ENCODE assay signal across 8 cellular contexts in the genomic region with DNA sequence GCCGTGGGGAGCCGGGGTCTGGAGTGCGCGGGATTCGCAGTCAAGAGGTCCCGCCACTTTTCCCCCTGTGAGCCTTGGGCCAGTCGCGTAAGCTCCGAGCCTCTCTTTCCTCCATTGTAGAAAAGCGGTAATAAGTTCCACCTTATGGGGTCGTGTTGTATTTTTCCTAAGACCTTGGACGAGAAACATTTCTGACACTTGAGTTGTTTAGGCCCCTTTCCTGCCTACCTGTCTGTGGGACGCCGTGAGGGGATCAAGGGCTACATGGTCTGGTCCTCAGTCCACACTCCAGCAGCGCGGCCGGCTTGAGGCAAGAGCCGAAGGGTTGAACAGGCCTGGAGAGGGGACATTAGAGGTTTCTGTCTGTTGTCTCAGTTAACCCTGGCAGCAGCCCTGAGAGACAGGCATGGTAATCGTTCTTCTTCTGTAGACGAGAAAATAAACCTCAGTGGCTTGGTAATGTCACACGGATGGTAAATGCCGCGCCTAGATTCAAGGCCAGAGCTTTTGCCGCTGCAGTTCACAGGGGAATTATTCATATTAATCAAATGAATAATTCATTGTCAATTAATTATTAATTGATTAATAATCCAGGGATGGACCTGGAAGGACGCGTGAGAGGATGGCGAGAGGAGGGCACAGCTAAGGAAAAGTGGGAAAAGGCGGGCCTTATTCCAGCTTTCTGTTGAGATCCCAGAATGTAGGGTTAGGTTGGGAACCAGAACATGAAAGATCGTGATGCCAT. TPM values are rescaled to one million over a fixed set of nuclear protein-coding genes. Genes with fewer than 3 reads are reported as not detected.
DNase-seq lines count a peak whose midpoint lies in the region; ATAC-seq and TF ChIP-seq lines count a peak whose summit lies in the region.

No MANE protein-coding gene starts in this region.

- peaks cover 5% of the 10 kb centered on the region for H3K79me1 ChIP-seq in H9 (ENCODE audit: insufficient read depth, low read depth, low read length, poor library complexity, severe bottlenecking)

- H4K8ac ChIP-seq in H9 (replicated peaks; ENCODE audit: insufficient read length, low read depth, low read length): no peak overlapping the region

- no peaks in the 10 kb centered on the region for H3K27me3 ChIP-seq in CD8-positive, alpha-beta memory T cell (ENCODE audit: insufficient read depth, low read length, poor library complexity, severe bottlenecking)
- H3K27me3 ChIP-seq in H9 (ENCODE audit: insufficient read depth, low read length): no peaks in the 10 kb centered on the region
- H3K27me3 ChIP-seq in SJCRH30: no peaks in the 10 kb centered on the region
- H3K27me3 ChIP-seq in fibroblast of lung (ENCODE audit: control insufficient read depth, insufficient read depth, low read length): no peaks in the 10 kb centered on the region

- CTCF ChIA-PET in CD8-positive, alpha-beta memory T cell (lab: Charles Lee): interaction anchor here (1.3 to 2.2 kb wide), 5 partner anchors 21 to 518 kb away, joined by 3 to 12 read pairs (median 6); a partner anchor contains a TSS

- no peak for TF ChIP-seq CTCF in H9 (conservative IDR thresholded peaks at IDR 0.05)
- no peak for TF ChIP-seq CTCF in fibroblast of lung (conservative IDR thresholded peaks at IDR 0.05 in 1 of 2, IDR thresholded peaks at IDR 0.05 in 1 of 2; ENCODE audit: low read depth in 1 of 2, low read length in 2 of 2)
- TF ChIP-seq CTCF in retinal pigment epithelial cell (conservative IDR thresholded peaks at IDR 0.05; ENCODE audit: low read depth, low read length): no peak
- TF ChIP-seq CTCF in GM13977 (IDR thresholded peaks at IDR 0.05; ENCODE audit: extremely low read depth, insufficient read depth, missing control alignments): no peak

- H2BK15ac ChIP-seq in H9 (ENCODE audit: low read depth, low read length): no peak overlapping the region

- H3K18ac ChIP-seq in H9 (ENCODE audit: insufficient read length, low read depth, low read length): peak overlapping the region; percentile 50

- H3K23ac ChIP-seq in H9 (ENCODE audit: insufficient read length, low read depth, low read length): no peak overlapping the region

- peaks cover 28% of the 10 kb centered on the region for H3K36me3 ChIP-seq in CD8-positive, alpha-beta memory T cell (ENCODE audit: insufficient read depth, low read length)
- H3K36me3 ChIP-seq in SJCRH30 (peaks cover 29% of the 10 kb centered on the region), fibroblast of lung (ENCODE audit: control insufficient read depth, insufficient read depth, low read length) (peaks cover 12% of the 10 kb centered on the region)

- POLR2A ChIA-PET in CD8-positive, alpha-beta memory T cell (lab: Charles Lee): interaction anchor here (0.6 to 2.9 kb wide), 2 partner anchors 175 to 880 kb away, joined by 4 to 8 read pairs; a partner anchor contains a TSS

- no peak overlapping the region for H2BK5ac ChIP-seq in H9 (ENCODE audit: insufficient read length, low read length)

- no peaks in the 10 kb centered on the region for H3K9me3 ChIP-seq in CD8-positive, alpha-beta memory T cell (ENCODE audit: low read length)
- H3K9me3 ChIP-seq in H9 (ENCODE audit: control insufficient read depth, low read depth, low read length): no peaks in the 10 kb centered on the region
- no peaks in the 10 kb centered on the region for H3K9me3 ChIP-seq in SJCRH30 (replicated peaks)
- H3K9me3 ChIP-seq in fibroblast of lung (ENCODE audit: control insufficient read depth, insufficient read depth, low read depth, low read length): no peaks in the 10 kb centered on the region

- no peaks in the 10 kb centered on the region for H3K9me3 Mint-ChIP-seq in CD8-positive, alpha-beta memory T cell
- H3K9me3 Mint-ChIP-seq in H9: no peaks in the 10 kb centered on the region

- no peak overlapping the region for H2BK20ac ChIP-seq in H9 (ENCODE audit: low read depth, low read length, poor library complexity, severe bottlenecking)

- H3K27me3 Mint-ChIP-seq in CD8-positive, alpha-beta memory T cell: no peaks in the 10 kb centered on the region
- H3K27me3 Mint-ChIP-seq in H9 (ENCODE audit: low read depth): no peaks in the 10 kb centered on the region; the same call in 1 of the 2 replicates

- peak overlapping the region; percentile 91 to 100 (median 92) for H3K4me3 Mint-ChIP-seq in CD8-positive, alpha-beta memory T cell
- H3K4me3 Mint-ChIP-seq in H9: peak overlapping the region; percentile 95 to 98

- H3T11ph ChIP-seq in H9 (ENCODE audit: low read length): no peak overlapping the region

- H4K91ac ChIP-seq in H9 (ENCODE audit: insufficient read length, low read depth, low read length): no peak overlapping the region

- no peak overlapping the region for H3K4ac ChIP-seq in H9 (ENCODE audit: low read depth, low read length)

- H4K20me1 ChIP-seq in H9 (ENCODE audit: control insufficient read depth, insufficient read depth, insufficient read length): peaks cover 2% of the 10 kb centered on the region
- no peaks in the 10 kb centered on the region for H4K20me1 ChIP-seq in fibroblast of lung (ENCODE audit: control insufficient read depth, extremely low read depth, insufficient read depth, low read length)

- peaks cover 0 to 53% (median 2%) of the 10 kb centered on the region in 3 donors for H3K36me3 Mint-ChIP-seq in CD8-positive, alpha-beta memory T cell
- peaks cover 31 to 64% (median 56%) of the 10 kb centered on the region in 3 experiments for H3K36me3 Mint-ChIP-seq in H9 (ENCODE audit: insufficient read depth in 1 of 3, low read depth in 3 of 3)

- peaks cover 3% of the 10 kb centered on the region for H3K23me2 ChIP-seq in H9 (ENCODE audit: insufficient read length, low read depth, low read length, poor library complexity, severe bottlenecking)

- DNase-seq in CD8-positive, alpha-beta memory T cell: no peak
- no peak for DNase-seq in H9
- no peak for DNase-seq in SJCRH30
- DNase-seq in fibroblast of lung (ENCODE audit: low read depth in 2 of 2): peak in 1 of 2 donors; percentile 8
- DNase-seq in retinal pigment epithelial cell (ENCODE audit: low read depth): no peak
- no peak for DNase-seq in GM13977 (ENCODE audit: low spot score)

- ATAC-seq in HG03342 (IDR thresholded peaks at IDR 0.05; ENCODE audit: unreplicated experiment) (no peak), HG02763 (IDR thresholded peaks at IDR 0.05; ENCODE audit: unreplicated experiment) (no peak)

- no peak overlapping the region for H4K5ac ChIP-seq in H9 (ENCODE audit: insufficient read length, low read depth, low read length)

- peak overlapping the region; percentile 79 for H3K14ac ChIP-seq in H9 (ENCODE audit: insufficient read depth, low read length)

- H3K56ac ChIP-seq in H9 (ENCODE audit: insufficient read length, low read depth, low read length): no peak overlapping the region

- peak overlapping the region; percentile 78 for H3K4me2 ChIP-seq in H9 (ENCODE audit: insufficient read depth, insufficient read length, low read length)
- peak overlapping the region; percentile 84 for H3K4me2 ChIP-seq in fibroblast of lung (ENCODE audit: extremely low read depth, insufficient read depth, low read length)

- H2BK120ac ChIP-seq in H9 (ENCODE audit: low read depth, low read length, poor library complexity, severe bottlenecking): peak overlapping the region; percentile 62

- in situ Hi-C loops in GM13977 (cut with MboI; ENCODE audit: low pct_unique_long_range_greater_than_20kb, low sequenced_read_pairs, unreplicated experiment): no loop called here

- H2BK12ac ChIP-seq in H9 (ENCODE audit: insufficient read length, low read depth, low read length): no peak overlapping the region

- peak overlapping the region; percentile 85 for H3K9ac ChIP-seq in H9 (ENCODE audit: extremely low read depth, insufficient read length, low read length)
- peak overlapping the region; percentile 98 for H3K9ac ChIP-seq in fibroblast of lung (ENCODE audit: insufficient read depth, low read length)

- WGBS in H9 (ENCODE audit: extremely low coverage, insufficient read length, low lambda C conversion rate): no CpG with 5 or more reads among the region's 29 CpGs

- H3K4me1 ChIP-seq in CD8-positive, alpha-beta memory T cell (ENCODE audit: insufficient read depth, low read length): peaks cover 17% of the 10 kb centered on the region
- no peaks in the 10 kb centered on the region for H3K4me1 ChIP-seq in H9 (ENCODE audit: insufficient read depth, low read length)
- 0 out of 2 replicates have a peak, but pooled peaks cover 3% of the 10 kb centered on the region for H3K4me1 ChIP-seq in SJCRH30
- peaks cover 4% of the 10 kb centered on the region for H3K4me1 ChIP-seq in fibroblast of lung (ENCODE audit: control insufficient read depth, extremely low read depth, insufficient read depth, low read length)

- peak overlapping the region; percentile 96 to 100 (median 99) for H3K27ac Mint-ChIP-seq in CD8-positive, alpha-beta memory T cell
- H3K27ac Mint-ChIP-seq in H9: peak overlapping the region; percentile 91 to 100 (median 100)

- H3K4me1 Mint-ChIP-seq in CD8-positive, alpha-beta memory T cell: peaks cover 23 to 49% (median 41%) of the 10 kb centered on the region in 3 donors
- peaks cover 20 to 26% of the 10 kb centered on the region in 2 experiments for H3K4me1 Mint-ChIP-seq in H9

- peak overlapping the region; percentile 92 for H3K4me3 ChIP-seq in CD8-positive, alpha-beta memory T cell (ENCODE audit: low read length)
- peak overlapping the region; percentile 91 for H3K4me3 ChIP-seq in SJCRH30
- H3K4me3 ChIP-seq in fibroblast of lung (replicated peaks in 1 of 4; ENCODE audit: control extremely low read depth in 1 of 4, insufficient read depth in 1 of 4, low read depth in 3 of 4, low read length in 4 of 4): peak overlapping the region; percentile 78 to 100 (median 94)
- peak overlapping the region; percentile 88 for H3K4me3 ChIP-seq in retinal pigment epithelial cell (ENCODE audit: low read length)

- peak overlapping the region; percentile 94 for H3K27ac ChIP-seq in CD8-positive, alpha-beta memory T cell (ENCODE audit: low read depth, low read length)
- no peak overlapping the region for H3K27ac ChIP-seq in H9 (ENCODE audit: insufficient read length, low read depth, low read length)
- H3K27ac ChIP-seq in SJCRH30: peak overlapping the region; percentile 99
- H3K27ac ChIP-seq in fibroblast of lung (ENCODE audit: insufficient read depth, low read length): peak overlapping the region; percentile 100

- H2AFZ ChIP-seq in H9 (ENCODE audit: low read length) (no peak overlapping the region), fibroblast of lung (ENCODE audit: low read length) (peak overlapping the region; percentile 58)

- peaks cover 16% of the 10 kb centered on the region; the same call in 1 of the 2 replicates for H3K79me2 ChIP-seq in H9 (ENCODE audit: insufficient read depth, low read length)
- peaks cover 66% of the 10 kb centered on the region for H3K79me2 ChIP-seq in fibroblast of lung (ENCODE audit: control insufficient read depth, insufficient read depth, low read length)

- no peak overlapping the region for H2AK5ac ChIP-seq in H9 (ENCODE audit: insufficient read length, low read length)

RNA-seq across cellular contexts. Expression of a gene that starts 0.5 kb away (rescaled TPM):
- 100 to 1,000 TPM; 112 to 121 TPM for total RNA-seq in CD8-positive, alpha-beta memory T cell
- 15.4 TPM for polyA plus RNA-seq in CD8-positive, alpha-beta memory T cell
- total RNA-seq in H9 (2021) (114 and 115 TPM in 2 replicates), fibroblast of lung (3.6 and 3.8 TPM in 2 replicates)
- total RNA-seq in SJCRH30 (2014; rRNA removed; shearing (Covaris generic)): 87.3 and 92.0 TPM in 2 replicates
- polyA plus RNA-seq in fibroblast of lung: 14.0 and 35.1 TPM in 2 replicates
- polyA plus RNA-seq in fibroblast of lung (2012): 20.7 and 47.1 TPM in 2 replicates
- polyA minus RNA-seq in fibroblast of lung (ENCODE audit: low replicate concordance): 33.2 and 49.1 TPM in 2 replicates

RNA-seq across cellular contexts. Expression of a gene that starts 0.9 kb away (rescaled TPM):
- 100 to 1,000 TPM; 148 to 152 TPM for total RNA-seq in CD8-positive, alpha-beta memory T cell
- 258 TPM for polyA plus RNA-seq in CD8-positive, alpha-beta memory T cell
- total RNA-seq in H9 (2021) (199 and 201 TPM in 2 replicates), fibroblast of lung (118 and 173 TPM in 2 replicates)
- 95.5 and 123 TPM in 2 replicates for total RNA-seq in SJCRH30 (2014; rRNA removed; shearing (Covaris generic))
- polyA plus RNA-seq in fibroblast of lung: 245 and 281 TPM in 2 replicates
- polyA plus RNA-seq in fibroblast of lung (2012): 362 and 389 TPM in 2 replicates
- 139 and 220 TPM in 2 replicates for polyA minus RNA-seq in fibroblast of lung (ENCODE audit: low replicate concordance)

RNA-seq across cellular contexts. Expression of a gene that starts 23.5 kb away (rescaled TPM):
- total RNA-seq in CD8-positive, alpha-beta memory T cell: 1 to 10 TPM; 6.3 TPM
- 1.4 TPM for polyA plus RNA-seq in CD8-positive, alpha-beta memory T cell
- total RNA-seq in H9 (2021) (125 and 126 TPM in 2 replicates), fibroblast of lung (151 and 208 TPM in 2 replicates)
- 94.6 and 105 TPM in 2 replicates for total RNA-seq in SJCRH30 (2014; rRNA removed; shearing (Covaris generic))
- polyA plus RNA-seq in fibroblast of lung: 109 and 173 TPM in 2 replicates
- 68.7 and 126 TPM in 2 replicates for polyA plus RNA-seq in fibroblast of lung (2012)
- polyA minus RNA-seq in fibroblast of lung (ENCODE audit: low replicate concordance): 140 and 162 TPM in 2 replicates

RNA-seq across cellular contexts. Expression of a gene that starts 34.8 kb away (rescaled TPM):
- total RNA-seq in CD8-positive, alpha-beta memory T cell: 1 to 10 TPM; 7.2 to 10.0 TPM
- 0.98 TPM for polyA plus RNA-seq in CD8-positive, alpha-beta memory T cell
- total RNA-seq in H9 (2021): 316 and 322 TPM in 2 replicates
- 13.3 and 14.2 TPM in 2 replicates for total RNA-seq in SJCRH30 (2014; rRNA removed; shearing (Covaris generic))
- 266 and 418 TPM in 2 replicates for total RNA-seq in fibroblast of lung
- 687 and 932 TPM in 2 replicates for polyA plus RNA-seq in fibroblast of lung
- polyA plus RNA-seq in fibroblast of lung (2012): 483 and 700 TPM in 2 replicates
- 1,928 and 3,022 TPM in 2 replicates for polyA minus RNA-seq in fibroblast of lung (ENCODE audit: low replicate concordance)

RNA-seq across cellular contexts. Expression of a gene that starts 40.8 kb away (rescaled TPM):
- total RNA-seq in CD8-positive, alpha-beta memory T cell: under 1 TPM; 0.70 to 0.93 TPM
- 0.63 TPM for polyA plus RNA-seq in CD8-positive, alpha-beta memory T cell
- total RNA-seq in H9 (2021) (12.9 and 13.9 TPM in 2 replicates), fibroblast of lung (under 0.01 and 0.17 TPM in 2 replicates)
- total RNA-seq in SJCRH30 (2014; rRNA removed; shearing (Covaris generic)): 0.02 and 0.05 TPM in 2 replicates
- 0.10 and 0.11 TPM in 2 replicates for polyA plus RNA-seq in fibroblast of lung
- polyA plus RNA-seq in fibroblast of lung (2012): 0.27 and 0.28 TPM in 2 replicates
- 0.30 and 0.67 TPM in 2 replicates for polyA minus RNA-seq in fibroblast of lung (ENCODE audit: low replicate concordance)

Comparison
In these comparisons a context has a peak if more than half of its experiments do, and no peak if none do; other contexts are left out.
1. RNA of a gene that starts 0.5 kb away (total RNA-seq): 112 to 121 TPM in CD8-positive, alpha-beta memory T cell, 114 to 115 TPM in H9 and 87.3 to 92.0 TPM in SJCRH30; 3.6 to 3.8 TPM in fibroblast of lung; every median in the first group is over 10 times any median in the second.
2. RNA of a gene that starts 23.5 kb away (total RNA-seq): 151 to 208 TPM in fibroblast of lung, 125 to 126 TPM in H9 and 94.6 to 105 TPM in SJCRH30; 6.3 TPM in CD8-positive, alpha-beta memory T cell; every median in the first group is over 10 times any median in the second.
3. Peak in every context shown above with its lines, with median percentiles within 50 percentile points of each other: H3K4me3 ChIP-seq.